ENCODE assay signal across 8 cellular contexts in genomic region chr1:202189012-202189790, GRCh38. TPM values are rescaled to one million over a fixed set of nuclear protein-coding genes. Genes with fewer than 3 reads are reported as not detected.
DNase-seq lines count a peak whose midpoint lies in the region; ATAC-seq, FAIRE-seq and TF ChIP-seq lines count a peak whose summit lies in the region.

No MANE protein-coding gene starts in this region.

- no peak overlapping the region for H3K18ac ChIP-seq in mesendoderm (ENCODE audit: low read length)

- no peak overlapping the region for H2AK5ac ChIP-seq in mesendoderm (ENCODE audit: low read length)

- no peaks in the 10 kb centered on the region for H3K4me1 ChIP-seq in mesendoderm (ENCODE audit: control insufficient read depth, low read depth, low read length)

- no peak overlapping the region for H3K27ac Mint-ChIP-seq in activated CD4-positive, alpha-beta memory T cell treated with anti-CD3 and anti-CD28 coated beads for 36 hours

- no peak overlapping the region for H3K4ac ChIP-seq in mesendoderm (ENCODE audit: low read depth, low read length)

- H3K4me1 Mint-ChIP-seq in activated CD4-positive, alpha-beta memory T cell treated with anti-CD3 and anti-CD28 coated beads for 36 hours (ENCODE audit: low read depth): peaks cover 9% of the 10 kb centered on the region

- H3K36me3 Mint-ChIP-seq in activated CD4-positive, alpha-beta memory T cell treated with anti-CD3 and anti-CD28 coated beads for 36 hours: no peaks in the 10 kb centered on the region

- H2BK5ac ChIP-seq in mesendoderm (ENCODE audit: low read length): no peak overlapping the region

- H3K4me3 Mint-ChIP-seq in activated CD4-positive, alpha-beta memory T cell treated with anti-CD3 and anti-CD28 coated beads for 36 hours: no peak overlapping the region

- H3K27me3 ChIP-seq in dorsolateral prefrontal cortex: peaks cover 0 to 19% (median 14%) of the 10 kb centered on the region in 45 donors
- peaks cover 11% of the 10 kb centered on the region for H3K27me3 ChIP-seq in mesendoderm (ENCODE audit: insufficient read depth, low read length, poor library complexity)

- H3K4me3 ChIP-seq in dorsolateral prefrontal cortex (no peak overlapping the region), mesendoderm (ENCODE audit: low read length) (no peak overlapping the region)

- H3K9ac ChIP-seq in mesendoderm (ENCODE audit: low read length): no peak overlapping the region

- H4K8ac ChIP-seq in mesendoderm (ENCODE audit: low read depth, low read length): no peak overlapping the region

- no peak overlapping the region for H3K56ac ChIP-seq in mesendoderm (ENCODE audit: low read length)

- no peak overlapping the region for H2BK15ac ChIP-seq in mesendoderm (replicated peaks; ENCODE audit: low read depth)

- H3K27me3 Mint-ChIP-seq in activated CD4-positive, alpha-beta memory T cell treated with anti-CD3 and anti-CD28 coated beads for 36 hours: peaks cover 10% of the 10 kb centered on the region

- POLR2A ChIA-PET in activated CD4-positive, alpha-beta memory T cell treated with anti-CD3 and anti-CD28 coated beads for 36 hours (lab: Charles Lee): no interaction called here

- no peak overlapping the region for H3K27ac ChIP-seq in dorsolateral prefrontal cortex
- no peak overlapping the region for H3K27ac ChIP-seq in mesendoderm (ENCODE audit: low read depth, low read length)

- no peaks in the 10 kb centered on the region for H3K79me2 ChIP-seq in mesendoderm (ENCODE audit: control insufficient read depth, insufficient read depth, low read length)

- peak; percentile 55 for ATAC-seq in GM18868 (IDR thresholded peaks at IDR 0.05; ENCODE audit: unreplicated experiment)

- H2BK120ac ChIP-seq in mesendoderm (ENCODE audit: low read depth, low read length): no peak overlapping the region

- TF ChIP-seq CTCF in dorsolateral prefrontal cortex (IDR thresholded peaks at IDR 0.05 in 54 of 56, conservative IDR thresholded peaks at IDR 0.05 in 2 of 56; ENCODE audit: low read depth in 1 of 56, partially characterized antibody in 56 of 56): peak; percentile 45 to 94 (median 86)

- H3K36me3 ChIP-seq in mesendoderm (ENCODE audit: control insufficient read depth, insufficient read depth, low read length): no peaks in the 10 kb centered on the region

- CTCF ChIA-PET in activated CD4-positive, alpha-beta memory T cell treated with anti-CD3 and anti-CD28 coated beads for 36 hours (lab: Charles Lee): interaction anchor here (0.6 to 7.1 kb wide), 27 partner anchors 9 to 530 kb away, joined by 3 to 50 read pairs (median 4); partner anchors contain the start of genes PPP1R12B, PTPN7 and UBE2T

- WGBS in mesendoderm (ENCODE audit: extremely low coverage, insufficient coverage, low lambda C conversion rate): no CpG with 5 or more reads among the region's 19 CpGs

- FAIRE-seq in GM19239 (lab: Jason Lieb, UNC): no peak

- no peak overlapping the region for H4K5ac ChIP-seq in mesendoderm (ENCODE audit: low read length)

- peak; percentile 65 for DNase-seq in AG08396 (ENCODE audit: low spot score)
- peak; percentile 61 for DNase-seq in NCI-H460 (ENCODE audit: extremely low read depth, low read depth)
- DNase-seq in activated CD4-positive, alpha-beta memory T cell treated with anti-CD3 and anti-CD28 coated beads for 36 hours: peak; percentile 83
- DNase-seq in dorsolateral prefrontal cortex: peak; percentile 60 to 84 (median 70)
- DNase-seq in mesendoderm: peak; percentile 72
- DNase-seq in stimulated activated CD8-positive, alpha-beta memory T cell treated with anti-CD3 and anti-CD28 coated beads, Interleukin-4, amount 100 ng/mL, for 1 hour (ENCODE audit: low read depth in 2 of 2, low spot score in 1 of 2): peak; percentile 62 to 64
- DNase-seq in GM19239 (ENCODE audit: insufficient read length, low spot score): no peak

- no peaks in the 10 kb centered on the region for H3K79me1 ChIP-seq in mesendoderm (ENCODE audit: low read length)

- intact Hi-C loops in activated CD4-positive, alpha-beta memory T cell treated with anti-CD3 and anti-CD28 coated beads for 36 hours (cut with micrococcal nuclease): loop anchor here (10.0 kb wide), 1 partner anchor 526 kb away; the partner anchor contains the start of gene SYT2
- intact Hi-C loops in dorsolateral prefrontal cortex (cut with DNase I): loop anchor here in 1 of 2 donors (5.0 kb wide), 1 partner anchor 528 kb away; no protein-coding TSS in a partner anchor

- H3K23ac ChIP-seq in mesendoderm (ENCODE audit: low read length): no peak overlapping the region

- H3K4me2 ChIP-seq in mesendoderm (ENCODE audit: low read length): no peak overlapping the region

- H3K9me3 Mint-ChIP-seq in activated CD4-positive, alpha-beta memory T cell treated with anti-CD3 and anti-CD28 coated beads for 36 hours: no peaks in the 10 kb centered on the region

RNA-seq across cellular contexts. Expression of gene LGR6, which starts 4.4 kb away (rescaled TPM):
- 0.15 and 0.46 TPM in 2 replicates for total RNA-seq in NCI-H460 (2014; rRNA removed; shearing (Covaris generic))
- not detected in 2 replicates for polyA plus RNA-seq in NCI-H460 (2014; cell fraction: nucleus; rRNA removed)
- total RNA-seq in activated CD4-positive, alpha-beta memory T cell treated with anti-CD3 and anti-CD28 coated beads for 36 hours: under 1 TPM; 0.05 to 0.10 TPM
- total RNA-seq in dorsolateral prefrontal cortex: 1 to 10 TPM in 26 of 120 experiments, under 1 TPM in 85, not detected in 9; 0.12 to 4.0 (median 0.62) TPM
- 0.51 TPM for polyA plus RNA-seq in mesendoderm (2013, experiment 1 of 2)
- polyA plus RNA-seq in mesendoderm (2013, experiment 2 of 2): 0.57 TPM

RNA-seq across cellular contexts. Expression of gene PTPN7, which starts 28.8 kb away (rescaled TPM):
- not detected in 2 replicates for total RNA-seq in NCI-H460 (2014; rRNA removed; shearing (Covaris generic))
- not detected in 2 replicates for polyA plus RNA-seq in NCI-H460 (2014; cell fraction: nucleus; rRNA removed)
- 100 to 1,000 TPM; 197 to 199 TPM for total RNA-seq in activated CD4-positive, alpha-beta memory T cell treated with anti-CD3 and anti-CD28 coated beads for 36 hours
- 1 to 10 TPM in 52 of 120 experiments, under 1 TPM in 48, not detected in 20; 0.16 to 4.1 (median 1.0) TPM for total RNA-seq in dorsolateral prefrontal cortex
- polyA plus RNA-seq in mesendoderm (2013, experiment 1 of 2): 0.65 TPM
- polyA plus RNA-seq in mesendoderm (2013, experiment 2 of 2): 0.49 TPM

RNA-seq across cellular contexts. Expression of gene ARL8A, which starts 44.7 kb away (rescaled TPM):
- total RNA-seq in NCI-H460 (2014; rRNA removed; shearing (Covaris generic)): 43.8 and 46.6 TPM in 2 replicates
- polyA plus RNA-seq in NCI-H460 (2014; cell fraction: nucleus; rRNA removed): 16.5 and 44.1 TPM in 2 replicates
- 10 to 100 TPM; 38.2 to 40.4 TPM for total RNA-seq in activated CD4-positive, alpha-beta memory T cell treated with anti-CD3 and anti-CD28 coated beads for 36 hours
- total RNA-seq in dorsolateral prefrontal cortex: 100 to 1,000 TPM in 119 of 120 experiments, 10 to 100 TPM in 1; 88.0 to 248 (median 166) TPM
- polyA plus RNA-seq in mesendoderm (2013, experiment 1 of 2): 32.9 TPM
- 31.1 TPM for polyA plus RNA-seq in mesendoderm (2013, experiment 2 of 2)

Comparison
In these comparisons a context has a peak if more than half of its experiments do, and no peak if none do; other contexts are left out.
1. RNA of gene PTPN7, which starts 28.8 kb away (total RNA-seq): 197 to 199 TPM in activated CD4-positive, alpha-beta memory T cell treated with anti-CD3 and anti-CD28 coated beads for 36 hours; 0.16 to 4.1 TPM in dorsolateral prefrontal cortex and not detected in NCI-H460; every median in the first group is over 10 times any median in the second.